ENCODE assay signal across 8 cellular contexts in genomic region chr4:158670975-158671664, GRCh38. TPM values are rescaled to one million over a fixed set of nuclear protein-coding genes. Genes with fewer than 3 reads are reported as not detected.
DNase-seq lines count a peak whose midpoint lies in the region; ATAC-seq and TF ChIP-seq lines count a peak whose summit lies in the region.

No MANE protein-coding gene starts in this region.

- H3K36me3 Mint-ChIP-seq in Calu3 (ENCODE audit: insufficient read depth, unreplicated experiment) = peaks cover 24% of the 10 kb centered on the region

- no peaks in the 10 kb centered on the region for H3K9me3 Mint-ChIP-seq in Calu3 (ENCODE audit: low read depth, unreplicated experiment)

- no peak for TF ChIP-seq CTCF in Calu3 (IDR thresholded peaks at IDR 0.05; ENCODE audit: unreplicated experiment)
- TF ChIP-seq CTCF in fibroblast of villous mesenchyme (IDR thresholded peaks at IDR 0.05; ENCODE audit: insufficient read depth, low read depth, low read length) = no peak
- TF ChIP-seq CTCF in neural cell (IDR thresholded peaks at IDR 0.05; ENCODE audit: poor library complexity, severe bottlenecking) = no peak

- H3K9ac ChIP-seq in neural cell (ENCODE audit: low read length) = peak overlapping the region; percentile 80

- DNase-seq in Calu3 (peak; percentile 50), HS-5 (ENCODE audit: low read depth) (peak; percentile 63), OCI-M1 (lab: John Stamatoyannopoulos, UW) (peak; percentile 92), fibroblast of villous mesenchyme (ENCODE audit: low read depth) (peak; percentile 82), stromal cell of bone marrow (ENCODE audit: low read depth) (peak; percentile 59)
- peak; percentile 19 for DNase-seq in activated effector memory CD4-positive, alpha-beta T cell treated with Interleukin-2 at 50 U/mL for 16 hours

- peak overlapping the region; percentile 74 for H3K4me2 ChIP-seq in neural cell (ENCODE audit: low read length)

- H3K4me3 Mint-ChIP-seq in Calu3 (ENCODE audit: low read depth, unreplicated experiment) = peak overlapping the region; percentile 90

- no peaks in the 10 kb centered on the region for H3K9me2 ChIP-seq in neural cell (ENCODE audit: insufficient read depth, low read length)

- peak overlapping the region; percentile 81 for H3K27ac ChIP-seq in neural cell (ENCODE audit: low read length)

- H3K4me1 Mint-ChIP-seq in Calu3 (ENCODE audit: low read depth, unreplicated experiment) = peaks cover 7% of the 10 kb centered on the region

- peak overlapping the region; percentile 89 for H3K27ac Mint-ChIP-seq in Calu3 (ENCODE audit: unreplicated experiment)

- peak overlapping the region; percentile 81 for H2AFZ ChIP-seq in neural cell (ENCODE audit: low read depth, low read length)

- TF ChIP-seq EP300 in neural cell (conservative IDR thresholded peaks at IDR 0.05; ENCODE audit: poor library complexity, severe bottlenecking) = no peak

- TF ChIP-seq RAD21 in neural cell (conservative IDR thresholded peaks at IDR 0.05) = no peak

- H3K9me3 ChIP-seq in neural cell (ENCODE audit: low read length) = no peaks in the 10 kb centered on the region

- CTCF ChIA-PET in Calu3 (lab: Charles Lee) = no interaction called here

- H3F3A ChIP-seq in neural cell (ENCODE audit: insufficient read depth, low read length, poor library complexity, severe bottlenecking) = no peaks in the 10 kb centered on the region

- H3K4me3 ChIP-seq in fibroblast of villous mesenchyme (ENCODE audit: low read depth, low read length) = peak overlapping the region; percentile 96
- H3K4me3 ChIP-seq in neural cell (ENCODE audit: low read length) = peak overlapping the region; percentile 85

- H3K27me3 Mint-ChIP-seq in Calu3 (ENCODE audit: unreplicated experiment) = no peaks in the 10 kb centered on the region

- peaks cover 43% of the 10 kb centered on the region for H3K79me2 ChIP-seq in neural cell (replicated peaks; ENCODE audit: insufficient read depth, low read length)

- no peaks in the 10 kb centered on the region for H4K20me1 ChIP-seq in neural cell (ENCODE audit: insufficient read depth)

- ATAC-seq in GM19468 (IDR thresholded peaks at IDR 0.05; ENCODE audit: extremely low read depth, unreplicated experiment) = peak; percentile 7

- H3K27me3 ChIP-seq in neural cell (ENCODE audit: insufficient read depth, low read depth, low read length) = no peaks in the 10 kb centered on the region

- no peaks in the 10 kb centered on the region for H3K36me3 ChIP-seq in neural cell (ENCODE audit: insufficient read depth, low read length)

- intact Hi-C loops in Calu3 (cut with micrococcal nuclease; ENCODE audit: unreplicated experiment) = no loop called here

- no TSS peak for BruUV-seq in Calu3 (replicated peaks; lab: Mats Ljungman, UMichigan)

TF ChIP-seq in neural cell, 6 proteins besides CTCF, POLR2A, EP300 and RAD21:
- TF ChIP-seq POLR2AphosphoS5 (IDR thresholded peaks at IDR 0.05) = no peak
- no peak for TF ChIP-seq SMC3 (conservative IDR thresholded peaks at IDR 0.05; ENCODE audit: poor library complexity)
- no peak for TF ChIP-seq MXI1 (conservative IDR thresholded peaks at IDR 0.05; ENCODE audit: poor library complexity, severe bottlenecking)
- TF ChIP-seq REST (IDR thresholded peaks at IDR 0.05; ENCODE audit: borderline replicate concordance) = peak; percentile 21

RNA-seq across cellular contexts. Expression of gene C4orf46, which starts 0.6 kb away (rescaled TPM):
- total RNA-seq in Calu3 (2022) (9.6 and 10.1 TPM in 2 replicates), fibroblast of villous mesenchyme (13.2 and 19.0 TPM in 2 replicates)
- 13.5 and 22.9 TPM in 2 replicates for polyA plus RNA-seq in neural cell
- 29.9 and 30.8 TPM in 2 replicates for polyA minus RNA-seq in neural cell

RNA-seq across cellular contexts. Expression of gene ETFDH, which starts 1.0 kb away (rescaled TPM):
- total RNA-seq in Calu3 (2022) (8.4 and 13.8 TPM in 2 replicates), fibroblast of villous mesenchyme (20.9 and 25.9 TPM in 2 replicates)
- polyA plus RNA-seq in neural cell = 24.9 and 45.1 TPM in 2 replicates
- polyA minus RNA-seq in neural cell = 29.2 and 30.2 TPM in 2 replicates

RNA-seq across cellular contexts. Expression of gene PPID, which starts 52.1 kb away (rescaled TPM):
- total RNA-seq in Calu3 (2022) = 32.4 and 34.4 TPM in 2 replicates
- total RNA-seq in fibroblast of villous mesenchyme = 15.8 and 27.2 TPM in 2 replicates
- polyA plus RNA-seq in neural cell = 45.7 and 65.2 TPM in 2 replicates
- polyA minus RNA-seq in neural cell = 22.9 and 27.6 TPM in 2 replicates

Comparison
In these comparisons a context has a peak if more than half of its experiments do, and no peak if none do; other contexts are left out.
1. Peak in every context shown above with its lines: DNase-seq, ATAC-seq, H3K4me3 ChIP-seq and H3K27ac ChIP-seq.
2. DNase-seq: peak in every context shown above with its lines; median percentile 92 in OCI-M1; 82 in fibroblast of villous mesenchyme; 63 in HS-5; 59 in stromal cell of bone marrow; 50 in Calu3; 19 in activated effector memory CD4-positive, alpha-beta T cell treated with Interleukin-2 at 50 U/mL for 16 hours.